ENCODE assay signal across 8 cellular contexts in the genomic region with DNA sequence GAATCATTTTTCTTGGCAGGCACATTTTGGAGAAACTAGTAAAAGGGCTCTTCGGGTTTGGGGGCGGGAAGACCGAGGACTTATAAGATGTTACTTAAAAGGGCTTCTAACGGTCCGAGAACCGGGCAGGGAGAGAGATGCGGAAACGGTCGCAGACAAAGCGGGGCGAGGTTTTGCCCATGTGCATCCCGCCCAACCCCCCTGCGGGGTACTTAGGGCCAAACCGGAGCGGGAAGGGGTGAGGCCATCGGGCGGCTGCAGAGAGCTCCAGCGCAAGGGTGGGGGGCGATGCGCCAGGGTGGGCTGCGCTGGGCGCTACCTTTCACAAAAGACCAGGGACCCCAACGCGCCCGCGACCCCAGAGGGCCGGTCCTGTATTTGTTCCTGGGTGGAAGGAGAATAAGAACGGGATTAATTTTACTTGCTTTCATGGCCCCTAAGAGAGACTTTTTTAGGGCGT. TPM values are rescaled to one million over a fixed set of nuclear protein-coding genes. Genes with fewer than 3 reads are reported as not detected.
DNase-seq lines count a peak whose midpoint lies in the region; ATAC-seq and TF ChIP-seq lines count a peak whose summit lies in the region.

No MANE protein-coding gene starts in this region.

- H3K4me1 ChIP-seq in endodermal cell (ENCODE audit: control insufficient read depth, insufficient read depth, low read length), result no peaks in the 10 kb centered on the region

- CTCF ChIA-PET in activated CD8-positive, alpha-beta T cell treated with anti-CD3 and anti-CD28 coated beads, Interleukin-2, amount 10 ng/mL, durations not matched to agents 7 days and 5 days (lab: Charles Lee), result interaction anchor here (0.8 to 25.4 kb wide), 7 partner anchors 9 to 177 kb away, joined by 3 to 686 read pairs (median 15); partner anchors contain the start of genes DHX16 and MRPS18B

- no peaks in the 10 kb centered on the region for H3K9me3 Mint-ChIP-seq in activated CD8-positive, alpha-beta T cell treated with anti-CD3 and anti-CD28 coated beads, Interleukin-2, amount 10 ng/mL, durations not matched to agents 7 days and 5 days (ENCODE audit: insufficient read depth)
- no peaks in the 10 kb centered on the region for H3K9me3 Mint-ChIP-seq in endodermal cell

- H3K27ac Mint-ChIP-seq in activated CD8-positive, alpha-beta T cell treated with anti-CD3 and anti-CD28 coated beads, Interleukin-2, amount 10 ng/mL, durations not matched to agents 7 days and 5 days, result peak overlapping the region; percentile 97
- H3K27ac Mint-ChIP-seq in endodermal cell, result peak overlapping the region; percentile 99

- no peaks in the 10 kb centered on the region for H3K27me3 ChIP-seq in endodermal cell (ENCODE audit: control insufficient read depth, insufficient read depth, low read length, poor library complexity, severe bottlenecking)

- H3K9me3 ChIP-seq in endodermal cell (ENCODE audit: control insufficient read depth, low read length), result no peaks in the 10 kb centered on the region

- H3K36me3 Mint-ChIP-seq in activated CD8-positive, alpha-beta T cell treated with anti-CD3 and anti-CD28 coated beads, Interleukin-2, amount 10 ng/mL, durations not matched to agents 7 days and 5 days (ENCODE audit: low read depth), result peaks cover 72% of the 10 kb centered on the region
- peaks cover 49% of the 10 kb centered on the region for H3K36me3 Mint-ChIP-seq in endodermal cell (ENCODE audit: low read depth)

- H3K4me3 ChIP-seq in endodermal cell (ENCODE audit: low read length), result peak overlapping the region; percentile 99

- H3K4me3 Mint-ChIP-seq in activated CD8-positive, alpha-beta T cell treated with anti-CD3 and anti-CD28 coated beads, Interleukin-2, amount 10 ng/mL, durations not matched to agents 7 days and 5 days, result peak overlapping the region; percentile 98
- H3K4me3 Mint-ChIP-seq in endodermal cell, result peak overlapping the region; percentile 99

- no peaks in the 10 kb centered on the region for H3K27me3 Mint-ChIP-seq in activated CD8-positive, alpha-beta T cell treated with anti-CD3 and anti-CD28 coated beads, Interleukin-2, amount 10 ng/mL, durations not matched to agents 7 days and 5 days (ENCODE audit: low read depth)
- H3K27me3 Mint-ChIP-seq in endodermal cell (ENCODE audit: insufficient read depth), result no peaks in the 10 kb centered on the region

- H3K36me3 ChIP-seq in endodermal cell (ENCODE audit: control insufficient read depth, insufficient read depth, low read length), result peaks cover 46% of the 10 kb centered on the region

- H3K27ac ChIP-seq in endodermal cell (ENCODE audit: low read depth, low read length), result peak overlapping the region; percentile 99

- peaks cover 63% of the 10 kb centered on the region for H3K4me1 Mint-ChIP-seq in activated CD8-positive, alpha-beta T cell treated with anti-CD3 and anti-CD28 coated beads, Interleukin-2, amount 10 ng/mL, durations not matched to agents 7 days and 5 days (ENCODE audit: low read depth)
- peaks cover 37% of the 10 kb centered on the region for H3K4me1 Mint-ChIP-seq in endodermal cell

- peak overlapping the region; percentile 100 for H3K9ac ChIP-seq in endodermal cell (ENCODE audit: extremely low read depth, low read length, poor library complexity, severe bottlenecking)

- 0% methylated on average over 16 to 29 of the region's 29 CpGs for WGBS in endodermal cell (ENCODE audit: insufficient coverage in 1 of 2, insufficient read length in 1 of 2), 2 experiments

- DNase-seq in SIG-M5 treated with dmso at 0.1 percent for 504 hours (lab: John Stamatoyannopoulos, UW; ENCODE audit: unreplicated experiment) (peak; percentile 55), SIG-M5 (lab: John Stamatoyannopoulos, UW) (no peak), NCI-H69 (lab: John Stamatoyannopoulos, UW) (peak; percentile 94), endodermal cell (peak; percentile 80), midbrain (lab: John Stamatoyannopoulos, UW) (peak; percentile 56)
- DNase-seq in activated CD8-positive, alpha-beta T cell treated with anti-CD3 and anti-CD28 coated beads, Interleukin-2, amount 10 ng/mL, durations not matched to agents 7 days and 5 days, result peak; percentile 78
- DNase-seq in stimulated activated naive CD8-positive, alpha-beta T cell treated with anti-CD3 and anti-CD28 coated beads, Interleukin-15, Interleukin-2, amounts not matched to agents 100 U/mL and 50 U/mL, for 24 hours, result peak; percentile 77

- no peak for ATAC-seq in activated CD8-positive, alpha-beta T cell treated with anti-CD3 and anti-CD28 coated beads, Interleukin-2, amount 10 ng/mL, durations not matched to agents 7 days and 5 days
- ATAC-seq in stimulated activated naive CD8-positive, alpha-beta T cell treated with anti-CD3 and anti-CD28 coated beads, Interleukin-15, Interleukin-2, amounts not matched to agents 100 U/mL and 50 U/mL, for 24 hours, result no peak
- no peak for ATAC-seq in HG02798 (IDR thresholded peaks at IDR 0.05; ENCODE audit: poor library complexity, unreplicated experiment)

- POLR2A ChIA-PET in activated CD8-positive, alpha-beta T cell treated with anti-CD3 and anti-CD28 coated beads, Interleukin-2, amount 10 ng/mL, durations not matched to agents 7 days and 5 days (lab: Charles Lee), result interaction anchor here (0.6 to 12.8 kb wide), 15 partner anchors 9 to 227 kb away, joined by 3 to 343 read pairs (median 4); partner anchors contain the start of genes ATAT1, DHX16, MRPS18B and PPP1R10

- TF ChIP-seq CTCF in endodermal cell (conservative IDR thresholded peaks at IDR 0.05), result no peak

RNA-seq across cellular contexts. Expression of gene TUBB, which starts 0.6 kb away (rescaled TPM):
- 1,000 to 10,000 TPM; 1,638 to 1,703 TPM for total RNA-seq in activated CD8-positive, alpha-beta T cell treated with anti-CD3 and anti-CD28 coated beads, Interleukin-2, amount 10 ng/mL, durations not matched to agents 7 days and 5 days
- total RNA-seq in endodermal cell, result 1,000 to 10,000 TPM; 1,504 to 1,815 TPM
- polyA plus RNA-seq in endodermal cell (2013, experiment 1 of 2), result 2,363 TPM
- polyA plus RNA-seq in endodermal cell (2013, experiment 2 of 2), result 2,162 TPM

RNA-seq across cellular contexts. Expression of gene MDC1, which starts 3.7 kb away (rescaled TPM):
- total RNA-seq in activated CD8-positive, alpha-beta T cell treated with anti-CD3 and anti-CD28 coated beads, Interleukin-2, amount 10 ng/mL, durations not matched to agents 7 days and 5 days, result 10 to 100 TPM; 48.5 to 52.4 TPM
- total RNA-seq in endodermal cell, result 10 to 100 TPM; 79.0 to 95.1 TPM
- 80.0 TPM for polyA plus RNA-seq in endodermal cell (2013, experiment 1 of 2)
- 74.0 TPM for polyA plus RNA-seq in endodermal cell (2013, experiment 2 of 2)

RNA-seq across cellular contexts. Expression of gene FLOT1, which starts 21.7 kb away (rescaled TPM):
- total RNA-seq in activated CD8-positive, alpha-beta T cell treated with anti-CD3 and anti-CD28 coated beads, Interleukin-2, amount 10 ng/mL, durations not matched to agents 7 days and 5 days, result 100 to 1,000 TPM; 314 to 317 TPM
- total RNA-seq in endodermal cell, result 100 to 1,000 TPM; 121 to 141 TPM
- 119 TPM for polyA plus RNA-seq in endodermal cell (2013, experiment 1 of 2)
- polyA plus RNA-seq in endodermal cell (2013, experiment 2 of 2), result 111 TPM

RNA-seq across cellular contexts. Expression of gene IER3, which starts 23.6 kb away (rescaled TPM):
- 10 to 100 TPM; 76.6 to 82.9 TPM for total RNA-seq in activated CD8-positive, alpha-beta T cell treated with anti-CD3 and anti-CD28 coated beads, Interleukin-2, amount 10 ng/mL, durations not matched to agents 7 days and 5 days
- total RNA-seq in endodermal cell, result 100 to 1,000 TPM; 102 to 136 TPM
- 51.3 TPM for polyA plus RNA-seq in endodermal cell (2013, experiment 1 of 2)
- polyA plus RNA-seq in endodermal cell (2013, experiment 2 of 2), result 74.4 TPM

RNA-seq across cellular contexts. Expression of gene NRM, which starts 30.0 kb away (rescaled TPM):
- total RNA-seq in activated CD8-positive, alpha-beta T cell treated with anti-CD3 and anti-CD28 coated beads, Interleukin-2, amount 10 ng/mL, durations not matched to agents 7 days and 5 days, result 10 to 100 TPM; 41.7 to 44.6 TPM
- total RNA-seq in endodermal cell, result 10 to 100 TPM; 37.1 TPM
- 72.2 TPM for polyA plus RNA-seq in endodermal cell (2013, experiment 1 of 2)
- polyA plus RNA-seq in endodermal cell (2013, experiment 2 of 2), result 59.2 TPM
